ENCODE assay signal across 18 cellular contexts in the genomic region with DNA sequence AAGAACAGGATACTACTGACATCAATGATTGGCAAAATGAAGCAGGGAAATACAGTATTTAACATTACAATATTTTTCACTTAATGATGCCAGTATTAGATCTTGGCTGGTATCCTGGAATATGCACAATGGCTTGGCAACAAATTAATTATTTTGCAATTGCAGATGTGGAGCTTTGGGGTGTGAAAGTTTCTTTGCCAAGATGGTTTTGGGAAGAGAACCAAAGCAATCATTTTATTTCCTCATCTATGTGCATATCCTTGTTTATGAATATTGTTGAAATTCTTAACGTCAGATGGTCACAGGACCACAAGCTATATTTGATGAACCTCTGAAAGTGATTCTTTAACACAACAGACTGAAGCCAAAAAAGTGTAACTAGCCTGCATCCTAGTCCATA.
DNase-seq lines count a peak whose midpoint lies in the region; ATAC-seq, FAIRE-seq and TF ChIP-seq lines count a peak whose summit lies in the region.
"Had no signal": no experiment of that assay in that cellular context is flagged by ENCODE, and none has a peak within 500 bp of the region (broad histone marks: within the 10 kb centered on the region; RNA-seq: fewer than 3 reads in every experiment).

No MANE protein-coding gene starts in this region.

- intact Hi-C loops in endothelial cell of umbilical vein (cut with micrococcal nuclease), result no loop called here

- no TSS peak for BruUV-seq in endothelial cell of umbilical vein (replicated peaks; lab: Mats Ljungman, UMichigan)

- H3K36me3 ChIP-seq in endothelial cell of umbilical vein (ENCODE audit: control insufficient read depth in 2 of 2, extremely low read depth in 1 of 2, insufficient read depth in 2 of 2, low read length in 2 of 2), result no peaks in the 10 kb centered on the region

- no peaks in the 10 kb centered on the region for H3K79me2 ChIP-seq in endothelial cell of umbilical vein (ENCODE audit: control insufficient read depth, insufficient read depth, low read length)

- H3K9me1 ChIP-seq in endothelial cell of umbilical vein (replicated peaks; ENCODE audit: control insufficient read depth, extremely low read depth, insufficient read depth, low read length), result no peaks in the 10 kb centered on the region

- CTCF ChIA-PET in endothelial cell of umbilical vein (lab: Charles Lee), result interaction anchor here (1.0 to 2.0 kb wide), 5 partner anchors 18 to 565 kb away, joined by 3 to 8 read pairs (median 3); partner anchors contain the start of gene ARL4A

- H3K27me3 ChIP-seq in endothelial cell of umbilical vein (ENCODE audit: control insufficient read depth in 2 of 2, insufficient read depth in 2 of 2, low read length in 2 of 2), result no peaks in the 10 kb centered on the region

- no peak overlapping the region for H3K27ac ChIP-seq in endothelial cell of umbilical vein (ENCODE audit: insufficient read depth, low read depth, low read length)

- TF ChIP-seq CTCF in AG09319 (IDR thresholded peaks at IDR 0.05; ENCODE audit: low read depth, low read length) (no peak), endothelial cell of umbilical vein (IDR thresholded peaks at IDR 0.05; ENCODE audit: extremely low read depth in 1 of 2, insufficient read depth in 1 of 2, low read depth in 1 of 2, low read length in 2 of 2) (no peak)

- H4K20me1 ChIP-seq in endothelial cell of umbilical vein (replicated peaks; ENCODE audit: control insufficient read depth, extremely low read depth, insufficient read depth, low read length), result no peaks in the 10 kb centered on the region

- H3K4me3 ChIP-seq in endothelial cell of umbilical vein (replicated peaks in 1 of 3; ENCODE audit: insufficient read depth in 1 of 3, low read depth in 1 of 3, low read length in 3 of 3), result no peak overlapping the region
- H3K4me3 ChIP-seq: HAP-1 had no signal

- DNase-seq in AG09319 (ENCODE audit: extremely low read depth, low read depth), result peak; percentile 2
- peak; percentile 33 for DNase-seq in GM03348 (ENCODE audit: low spot score)
- peak; percentile 96 for DNase-seq in endothelial cell of umbilical vein (ENCODE audit: low read depth, low spot score)
- DNase-seq in lung microvascular endothelial cell (ENCODE audit: low read depth in 2 of 2), result peak; percentile 3 to 98
- DNase-seq in T1000 (lab: John Stamatoyannopoulos, UW), result no peak
- DNase-seq in NCI-H510A treated with DMSO at 0.1 percent for 48 hours (lab: John Stamatoyannopoulos, UW), result no peak
- DNase-seq: ACHN; Calu3; CD4-positive, alpha-beta memory T cell; DMS53; Kasumi-1; NCI-H1417; NCI-H2029; NCI-H2171 treated with DMSO at 0.1 percent for 48 hours; NCI-H510A; NCI-H82 had no signal

- POLR2A ChIA-PET in endothelial cell of umbilical vein (lab: Charles Lee), result interaction anchor here (0.8 to 1.1 kb wide), 2 partner anchors 253 to 338 kb away, joined by 3 read pairs; no protein-coding TSS in a partner anchor

- ATAC-seq in HG03280 (IDR thresholded peaks at IDR 0.05; ENCODE audit: unreplicated experiment), result no peak

- H3K9ac ChIP-seq in endothelial cell of umbilical vein (replicated peaks; ENCODE audit: extremely low read depth, insufficient read depth, low read length), result no peak overlapping the region

- H3K9me3 ChIP-seq in endothelial cell of umbilical vein (replicated peaks; ENCODE audit: control insufficient read depth, insufficient read depth, low read length), result no peaks in the 10 kb centered on the region

- FAIRE-seq in endothelial cell of umbilical vein (lab: Jason Lieb, UNC), result no peak

- dilution Hi-C loops in endothelial cell of umbilical vein (cut with MboI; ENCODE audit: extremely low pct_ligation_motif_present, low sequenced_read_pairs), result no loop called here

- H3K4me1 ChIP-seq in endothelial cell of umbilical vein (ENCODE audit: control insufficient read depth, extremely low read depth, insufficient read depth, low read length), result peaks cover 18% of the 10 kb centered on the region

- H3K4me2 ChIP-seq in endothelial cell of umbilical vein (ENCODE audit: insufficient read depth, low read length), result no peak overlapping the region

- H2AFZ ChIP-seq in endothelial cell of umbilical vein (ENCODE audit: low read depth, low read length), result no peak overlapping the region

- TF ChIP-seq POLR2A in endothelial cell of umbilical vein (IDR thresholded peaks at IDR 0.05; ENCODE audit: low read depth, low read length), result no peak

TF ChIP-seq in endothelial cell of umbilical vein, 7 proteins besides CTCF, POLR2A, EP300 and RAD21:
- TF ChIP-seq POLR2AphosphoS5 (IDR thresholded peaks at IDR 0.05; ENCODE audit: insufficient read depth, low read depth, low read length), result no peak
- no peak for TF ChIP-seq FOS (IDR thresholded peaks at IDR 0.05; ENCODE audit: borderline replicate concordance, insufficient read depth, low read length)
- TF ChIP-seq EZH2 (IDR thresholded peaks at IDR 0.05; ENCODE audit: borderline replicate concordance, low read depth, low read length, severe bottlenecking), result no peak
- no peak for TF ChIP-seq GATA2 (IDR thresholded peaks at IDR 0.05; ENCODE audit: insufficient read depth, insufficient read length, low read depth, low read length)
- no peak for TF ChIP-seq JUN (IDR thresholded peaks at IDR 0.05; ENCODE audit: borderline replicate concordance, insufficient read depth, insufficient read length, low read depth)
- no peak for TF ChIP-seq MYC (IDR thresholded peaks at IDR 0.05; ENCODE audit: low read depth, low read length)
- TF ChIP-seq, protein P1, sequence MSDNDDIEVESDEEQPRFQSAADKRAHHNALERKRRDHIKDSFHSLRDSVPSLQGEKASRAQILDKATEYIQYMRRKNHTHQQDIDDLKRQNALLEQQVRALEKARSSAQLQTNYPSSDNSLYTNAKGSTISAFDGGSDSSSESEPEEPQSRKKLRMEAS (IDR thresholded peaks at IDR 0.05; ENCODE audit: insufficient read depth, insufficient read length), result no peak
TF ChIP-seq in endothelial cell of umbilical vein: peak in this region for 0.

Comparison
In these comparisons a context has a peak if more than half of its experiments do, and no peak if none do; other contexts are left out.
1. DNase-seq: peak in AG09319 (single experiment), GM03348 (single experiment), endothelial cell of umbilical vein (single experiment) and lung microvascular endothelial cell (2 of 2); none in T1000 (single experiment) and NCI-H510A treated with DMSO at 0.1 percent for 48 hours (single experiment).